12 cellular contexts compared by ENCODE assay signal in the genomic region with DNA sequence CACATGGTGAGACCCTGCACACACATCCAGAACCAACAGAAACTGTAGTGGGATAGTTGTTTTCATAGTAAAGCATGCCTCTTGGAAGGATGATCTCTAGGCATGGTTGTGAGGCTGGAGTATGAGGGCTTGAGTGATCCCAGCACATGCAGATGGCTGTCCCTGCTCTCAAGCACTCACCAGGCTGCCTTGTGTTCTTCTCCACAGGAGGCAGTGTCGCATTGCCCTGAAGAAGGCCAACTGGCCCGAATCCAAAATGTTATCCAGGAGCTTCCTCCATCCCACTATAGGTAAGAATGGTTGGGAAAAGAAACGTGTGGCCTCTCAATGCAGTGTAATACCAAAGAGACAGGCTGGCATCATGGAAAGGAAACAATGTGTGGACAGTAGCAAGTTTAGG.
DNase-seq lines count a peak whose midpoint lies in the region; ATAC-seq and TF ChIP-seq lines count a peak whose summit lies in the region.
"Had no signal": no experiment of that assay in that cellular context is flagged by ENCODE, and none has a peak within 500 bp of the region (broad histone marks: within the 10 kb centered on the region; RNA-seq: fewer than 3 reads in every experiment).

No MANE protein-coding gene starts in this region.

- no peak overlapping the region for H3K27ac Mint-ChIP-seq in Calu3 (ENCODE audit: unreplicated experiment)
- no peak overlapping the region for H3K27ac Mint-ChIP-seq in naive thymus-derived CD4-positive, alpha-beta T cell
- H3K27ac Mint-ChIP-seq: activated T-helper 2 cell treated with anti-CD3 and anti-CD28 coated beads, Interferon-gamma antibody, Interleukin-2, Interleukin-4, amounts not matched to agents 10 μg/mL and 5 μg/mL and 100 μg/mL, durations not matched to agents 14 hours and 24 hours and 36 hours had no signal

- H3K4me1 Mint-ChIP-seq in Calu3 (ENCODE audit: low read depth, unreplicated experiment), result no peaks in the 10 kb centered on the region
- H3K4me1 Mint-ChIP-seq in naive thymus-derived CD4-positive, alpha-beta T cell, result peaks cover 0 to 3% (median 0%) of the 10 kb centered on the region in 7 donors

- H3K36me3 Mint-ChIP-seq in Calu3 (ENCODE audit: insufficient read depth, unreplicated experiment), result no peaks in the 10 kb centered on the region
- peaks cover 0 to 45% (median 28%) of the 10 kb centered on the region in 5 donors for H3K36me3 Mint-ChIP-seq in naive thymus-derived CD4-positive, alpha-beta T cell

- BruUV-seq in Calu3 (replicated peaks; lab: Mats Ljungman, UMichigan), result no TSS peak

- peak; percentile 4 for DNase-seq in Calu3
- peak; percentile 19 for DNase-seq in HEK293T (ENCODE audit: extremely low spot score)
- peak; percentile 35 for DNase-seq in NCI-H69 (lab: John Stamatoyannopoulos, UW)
- peak in 1 of 2 donors; percentile 9 for DNase-seq in foreskin keratinocyte
- DNase-seq in naive thymus-derived CD4-positive, alpha-beta T cell, result no peak
- no peak for DNase-seq in amniotic stem cell (lab: John Stamatoyannopoulos, UW)
- DNase-seq in amygdala (lab: John Stamatoyannopoulos, UW), result no peak
- DNase-seq: dorsolateral prefrontal cortex, hippocampal formation, midbrain had no signal

- no peak for TF ChIP-seq CTCF in Calu3 (IDR thresholded peaks at IDR 0.05; ENCODE audit: unreplicated experiment)
- TF ChIP-seq CTCF in foreskin keratinocyte (conservative IDR thresholded peaks at IDR 0.05), result peak; percentile 18

- no peak overlapping the region for H3K4me3 Mint-ChIP-seq in Calu3 (ENCODE audit: low read depth, unreplicated experiment)
- no peak overlapping the region for H3K4me3 Mint-ChIP-seq in naive thymus-derived CD4-positive, alpha-beta T cell

- H3K27me3 ChIP-seq in foreskin keratinocyte, result no peaks in the 10 kb centered on the region
- H3K27me3 ChIP-seq in naive thymus-derived CD4-positive, alpha-beta T cell (ENCODE audit: control insufficient read depth in 2 of 2, insufficient read depth in 2 of 2, low read length in 2 of 2), result no peaks in the 10 kb centered on the region
- H3K27me3 ChIP-seq: dorsolateral prefrontal cortex had no signal

- H3K4me3 ChIP-seq in naive thymus-derived CD4-positive, alpha-beta T cell (ENCODE audit: low read length), result no peak overlapping the region
- H3K4me3 ChIP-seq: dorsolateral prefrontal cortex had no signal

- H3K27me3 Mint-ChIP-seq in Calu3 (ENCODE audit: unreplicated experiment), result peaks cover 33% of the 10 kb centered on the region
- no peaks in the 10 kb centered on the region for H3K27me3 Mint-ChIP-seq in naive thymus-derived CD4-positive, alpha-beta T cell

- H3K27ac ChIP-seq in foreskin keratinocyte, result no peak overlapping the region
- no peak overlapping the region for H3K27ac ChIP-seq in naive thymus-derived CD4-positive, alpha-beta T cell (ENCODE audit: low read depth, low read length)
- H3K27ac ChIP-seq: dorsolateral prefrontal cortex had no signal

- ATAC-seq in foreskin keratinocyte (no peak), GM19467 (IDR thresholded peaks at IDR 0.05; ENCODE audit: unreplicated experiment) (no peak)
- no peak for ATAC-seq in naive thymus-derived CD4-positive, alpha-beta T cell

- POLR2A ChIA-PET in HEK293T (lab: Yijun Ruan, JAX), result no interaction called here
- POLR2A ChIA-PET in naive thymus-derived CD4-positive, alpha-beta T cell (lab: Charles Lee), result interaction anchor here (0.6 kb wide), 1 partner anchor 202 kb away, joined by 3 read pairs; no protein-coding TSS in a partner anchor

- no peaks in the 10 kb centered on the region for H3K9me3 ChIP-seq in naive thymus-derived CD4-positive, alpha-beta T cell (ENCODE audit: control insufficient read depth in 2 of 3, low read length in 3 of 3)

- H3K4me1 ChIP-seq in foreskin keratinocyte, result no peaks in the 10 kb centered on the region
- H3K4me1 ChIP-seq in naive thymus-derived CD4-positive, alpha-beta T cell (ENCODE audit: control insufficient read depth in 2 of 2, insufficient read depth in 2 of 2, low read length in 2 of 2), result no peaks in the 10 kb centered on the region

- H3K36me3 ChIP-seq in naive thymus-derived CD4-positive, alpha-beta T cell (ENCODE audit: control insufficient read depth in 2 of 3, insufficient read depth in 3 of 3, low read length in 3 of 3), result peaks cover 0 to 7% (median 0%) of the 10 kb centered on the region in 3 experiments

- intact Hi-C loops in Calu3 (cut with micrococcal nuclease; ENCODE audit: unreplicated experiment), result no loop called here
- intact Hi-C loops in naive thymus-derived CD4-positive, alpha-beta T cell (cut with micrococcal nuclease), result loop anchor here in 1 of 2 donors (5.0 kb wide), 1 partner anchor 177 kb away; a partner anchor contains a TSS

- H3K9me3 Mint-ChIP-seq in Calu3 (ENCODE audit: low read depth, unreplicated experiment), result no peaks in the 10 kb centered on the region
- H3K9me3 Mint-ChIP-seq in naive thymus-derived CD4-positive, alpha-beta T cell, result peaks cover 0 to 2% (median 0%) of the 10 kb centered on the region in 11 donors
- H3K9me3 Mint-ChIP-seq: activated T-helper 2 cell treated with anti-CD3 and anti-CD28 coated beads, Interferon-gamma antibody, Interleukin-2, Interleukin-4, amounts not matched to agents 10 μg/mL and 5 μg/mL and 100 μg/mL, durations not matched to agents 14 hours and 24 hours and 36 hours had no signal

- CTCF ChIA-PET in Calu3 (lab: Charles Lee) (interaction anchor here (0.7 kb wide), 1 partner anchor 12 kb away, joined by 3 read pairs; no protein-coding TSS in a partner anchor), HEK293T (lab: Yijun Ruan, JAX) (interaction anchor here (0.8 kb wide), 1 partner anchor 20 kb away, joined by 3 read pairs; no protein-coding TSS in a partner anchor)
- CTCF ChIA-PET in naive thymus-derived CD4-positive, alpha-beta T cell (lab: Charles Lee), result no interaction called here

TF ChIP-seq in HEK293T, 16 proteins besides CTCF, POLR2A, EP300 and RAD21:
- no peak for TF ChIP-seq CTBP1 (IDR thresholded peaks at IDR 0.05; ENCODE audit: borderline replicate concordance)
- TF ChIP-seq ELF4 (IDR thresholded peaks at IDR 0.05), result no peak

Comparison
In these comparisons a context has a peak if more than half of its experiments do, and no peak if none do; other contexts are left out.
1. DNase-seq: peak in Calu3 (single experiment), HEK293T (single experiment) and NCI-H69 (single experiment); none in naive thymus-derived CD4-positive, alpha-beta T cell (0 of 9), amniotic stem cell (single experiment) and amygdala (0 of 56).